Comparison of ENCODE assay signal across 1 cellular context in genomic region chr6:136788069-136788902, GRCh38.
TF ChIP-seq lines count a peak whose summit lies in the region.

No MANE protein-coding gene starts in this region.

TF ChIP-seq in K562, 482 proteins besides CTCF, POLR2A, EP300 and RAD21 (continued from another document):
- TF ChIP-seq AFF1 (IDR thresholded peaks at IDR 0.05; ENCODE audit: low read depth in 1 of 2, partially characterized antibody in 2 of 2) (peak in 1 of 2 experiments; percentile 83), HDGF (IDR thresholded peaks at IDR 0.05) (no peak), ZFPM2 (CRISPR knock-in tag; IDR thresholded peaks at IDR 0.05) (no peak), SIN3A (IDR thresholded peaks at IDR 0.05; ENCODE audit: borderline replicate concordance in 2 of 2, control insufficient read depth in 1 of 2, low read depth in 2 of 2, low read length in 2 of 2) (no peak), ZBTB43 (CRISPR knock-in tag; IDR thresholded peaks at IDR 0.05) (no peak), SETDB1 (IDR thresholded peaks at IDR 0.05; ENCODE audit: low read length) (no peak), SIX5 (IDR thresholded peaks at IDR 0.05; ENCODE audit: borderline replicate concordance in 1 of 2, insufficient read depth in 1 of 2, low read depth in 1 of 2, low read length in 2 of 2) (no peak), TAL1 (IDR thresholded peaks at IDR 0.05) (no peak), MECOM (CRISPR knock-in tag; IDR thresholded peaks at IDR 0.05) (no peak), CREM (IDR thresholded peaks at IDR 0.05; ENCODE audit: low read depth) (no peak), NBN (IDR thresholded peaks at IDR 0.05; ENCODE audit: low read depth) (no peak), NCOR1 (IDR thresholded peaks at IDR 0.05) (no peak), TEAD4 (IDR thresholded peaks at IDR 0.05; ENCODE audit: low read length) (no peak), TEAD4 (CRISPR knock-in tag; IDR thresholded peaks at IDR 0.05; ENCODE audit: borderline replicate concordance) (no peak), CCNT2 (IDR thresholded peaks at IDR 0.05; ENCODE audit: borderline replicate concordance, extremely low read depth, insufficient read length, low read depth, low read length) (no peak), HDAC8 (tag; IDR thresholded peaks at IDR 0.05) (no peak), YY1 (IDR thresholded peaks at IDR 0.05; ENCODE audit: borderline replicate concordance in 1 of 3, control insufficient read depth in 1 of 3, extremely low read depth in 1 of 3, insufficient read depth in 3 of 3, insufficient read length in 1 of 3, insufficient replicate concordance in 2 of 3, low read depth in 1 of 3, low read length in 2 of 3) (no peak), FOXA3 (CRISPR knock-in tag; conservative IDR thresholded peaks at IDR 0.05 in 1 of 2, IDR thresholded peaks at IDR 0.05 in 1 of 2) (peak in 1 of 2 experiments; percentile 74; a peak in 2 of 4 replicates), HDAC1 (IDR thresholded peaks at IDR 0.05) (0 out of 4 replicates have a peak, but pooled peaks of 1 of the 2 experiments have one; percentile 23)
